Comparison of ENCODE assay signal across 8 cellular contexts in the genomic region with DNA sequence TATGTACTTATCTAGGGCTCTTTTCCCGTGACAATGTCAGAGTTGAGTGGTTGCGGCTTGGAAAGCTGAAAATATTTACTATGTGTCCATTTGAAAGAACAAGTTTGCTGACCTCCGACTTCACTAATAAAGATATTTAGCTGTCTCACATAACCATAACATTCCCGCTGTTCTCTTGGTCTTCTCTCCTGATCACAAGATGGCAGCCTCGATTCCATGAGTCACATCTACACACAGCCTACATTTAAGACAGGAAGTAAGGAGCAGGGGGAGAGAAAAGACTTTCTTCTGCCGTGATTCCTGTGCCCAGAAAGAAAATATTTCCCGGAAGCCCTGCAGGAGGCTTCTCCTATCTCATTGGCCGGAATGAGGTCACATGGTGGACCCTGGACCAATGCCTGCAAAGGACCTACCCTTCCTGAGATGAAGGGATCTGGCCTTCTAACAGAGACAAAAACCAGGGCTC. TPM values are rescaled to one million over a fixed set of nuclear protein-coding genes. Genes with fewer than 3 reads are reported as not detected.
DNase-seq lines count a peak whose midpoint lies in the region; ATAC-seq and TF ChIP-seq lines count a peak whose summit lies in the region.

No MANE protein-coding gene starts in this region.

- intact Hi-C loops in colonic mucosa (cut with DNase I) (loop anchor here (5.0 to 10.0 kb wide), 2 partner anchors 79 to 406 kb away; no protein-coding TSS in a partner anchor), mucosa of descending colon (cut with DNase I, micrococcal nuclease) (loop anchor here (2.0 to 5.0 kb wide), 2 partner anchors 221 to 223 kb away; no protein-coding TSS in a partner anchor), posterior cingulate gyrus (cut with DNase I) (loop anchor here (5.0 kb wide), 1 partner anchor 396 kb away; no protein-coding TSS in a partner anchor)

- no peak overlapping the region for H3K9ac ChIP-seq in colonic mucosa (ENCODE audit: low read depth in 2 of 2, low read length in 2 of 2)

- no peaks in the 10 kb centered on the region for H3K27me3 ChIP-seq in colonic mucosa

- no peak overlapping the region for H3K4me3 ChIP-seq in NB4 (ENCODE audit: low read depth, low read length)
- no peak overlapping the region for H3K4me3 ChIP-seq in colonic mucosa
- H3K4me3 ChIP-seq in mucosa of descending colon = no peak overlapping the region

- H3K9me3 ChIP-seq in colonic mucosa = no peaks in the 10 kb centered on the region
- H3K9me3 ChIP-seq in mucosa of descending colon = no peaks in the 10 kb centered on the region

- TF ChIP-seq POLR2A in NB4 (IDR thresholded peaks at IDR 0.05; ENCODE audit: extremely low read depth, insufficient read length) = no peak

- ATAC-seq in mucosa of descending colon (peak; percentile 48), GM18861 (IDR thresholded peaks at IDR 0.05; ENCODE audit: unreplicated experiment) (no peak), GM18858 (IDR thresholded peaks at IDR 0.05; ENCODE audit: unreplicated experiment) (no peak), GM19452 (IDR thresholded peaks at IDR 0.05; ENCODE audit: unreplicated experiment) (no peak)

- H3K4me1 ChIP-seq in colonic mucosa (no peaks in the 10 kb centered on the region), mucosa of descending colon (ENCODE audit: low read depth) (no peaks in the 10 kb centered on the region)

- TF ChIP-seq CTCF in NB4 (IDR thresholded peaks at IDR 0.05; ENCODE audit: low read depth, low read length) (no peak), colonic mucosa (IDR thresholded peaks at IDR 0.05) (no peak), mucosa of descending colon (IDR thresholded peaks at IDR 0.05) (no peak)

- no peaks in the 10 kb centered on the region for H3K36me3 ChIP-seq in colonic mucosa
- no peaks in the 10 kb centered on the region for H3K36me3 ChIP-seq in mucosa of descending colon (ENCODE audit: low read depth)

- no peak overlapping the region for H3K27ac ChIP-seq in colonic mucosa

- peak; percentile 86 for DNase-seq in DMS53 (lab: John Stamatoyannopoulos, UW)
- peak; percentile 37 for DNase-seq in NB4 (ENCODE audit: low read depth)
- DNase-seq in colonic mucosa = peak; percentile 31
- DNase-seq in mucosa of descending colon = peak in 2 of 3 donors; percentile 13 to 33
- DNase-seq in posterior cingulate gyrus = no peak

RNA-seq across cellular contexts. Expression of a gene that starts 47.4 kb away (rescaled TPM):
- total RNA-seq in colonic mucosa (10 to 100 TPM; 23.4 to 31.5 TPM), mucosa of descending colon (10 to 100 TPM in 2 of 3 donors, 1 to 10 TPM in 1; 7.5 to 28.6 (median 22.7) TPM)

Comparison
In these comparisons a context has a peak if more than half of its experiments do, and no peak if none do; other contexts are left out.
1. DNase-seq: peak in DMS53 (single experiment), NB4 (single experiment), colonic mucosa (single experiment) and mucosa of descending colon (2 of 3); none in posterior cingulate gyrus (0 of 10).